Comparison of ENCODE assay signal across 36 cellular contexts in genomic region chr20:62878244-62879030, GRCh38. TPM values are rescaled to one million over a fixed set of nuclear protein-coding genes. Genes with fewer than 3 reads are reported as not detected.
DNase-seq lines count a peak whose midpoint lies in the region; ATAC-seq and TF ChIP-seq lines count a peak whose summit lies in the region.
"Had no signal": no experiment of that assay in that cellular context is flagged by ENCODE, and none has a peak within 500 bp of the region (broad histone marks: within the 10 kb centered on the region; RNA-seq: fewer than 3 reads in every experiment).

No MANE protein-coding gene starts in this region.

- H3K36me3 ChIP-seq in HUES64 (ENCODE audit: insufficient read depth, low read length) (peaks cover 5% of the 10 kb centered on the region; the same call in 1 of the 2 replicates), osteoblast (ENCODE audit: insufficient read depth, low read length) (peaks cover 15% of the 10 kb centered on the region), GM23248 (ENCODE audit: low read depth) (no peaks in the 10 kb centered on the region), Peyer's patch (peaks cover 0 to 35% (median 0%) of the 10 kb centered on the region in 3 donors)

- H3K9ac ChIP-seq in HUES64 (ENCODE audit: low read depth, low read length) (no peak overlapping the region), GM23248 (no peak overlapping the region)

- no peak overlapping the region for H3K4me3 Mint-ChIP-seq in CD4-positive, alpha-beta T cell
- H3K4me3 Mint-ChIP-seq in chondrocyte (ENCODE audit: unreplicated experiment) = no peak overlapping the region
- H3K4me3 Mint-ChIP-seq: activated CD4-positive, alpha-beta memory T cell treated with anti-CD3 and anti-CD28 coated beads for 36 hours; activated T-cell treated with anti-CD3 and anti-CD28 coated beads, Interleukin-2, amount 50 U/mL, for 72 hours had no signal

- in situ Hi-C loops in GM23248 (cut with MboI) = no loop called here

- no peak for TF ChIP-seq CTCF in CD4-positive, alpha-beta T cell (IDR thresholded peaks at IDR 0.05)
- no peak for TF ChIP-seq CTCF in chondrocyte (IDR thresholded peaks at IDR 0.05)
- TF ChIP-seq CTCF in osteoblast (IDR thresholded peaks at IDR 0.05; ENCODE audit: extremely low read depth, low read depth, low read length) = no peak
- no peak for TF ChIP-seq CTCF in Peyer's patch (IDR thresholded peaks at IDR 0.05)

- peaks cover 18% of the 10 kb centered on the region for H3K36me3 Mint-ChIP-seq in CD4-positive, alpha-beta T cell (ENCODE audit: low read depth)
- H3K36me3 Mint-ChIP-seq in chondrocyte (ENCODE audit: low read depth) = peaks cover 9% of the 10 kb centered on the region

- DNase-seq in CD4-positive, alpha-beta T cell = no peak
- DNase-seq in chondrocyte (ENCODE audit: low spot score) = peak; percentile 53
- peak; percentile 75 for DNase-seq in osteoblast (ENCODE audit: insufficient read length, low spot score, missing footprints)
- no peak for DNase-seq in GM23248
- DNase-seq in Peyer's patch = no peak
- DNase-seq in mesenteric fat pad (ENCODE audit: low spot score) = no peak
- no peak for DNase-seq in NAMALWA (ENCODE audit: low spot score)
- DNase-seq: activated CD4-positive, alpha-beta memory T cell treated with anti-CD3 and anti-CD28 coated beads for 36 hours; activated CD4-positive, alpha-beta T cell treated with anti-CD3 and anti-CD28 coated beads for 1 hour; activated naive CD4-positive, alpha-beta T cell; activated T-cell treated with anti-CD3 and anti-CD28 coated beads, Interleukin-2, amount 50 U/mL, for 72 hours; BE2C; body of pancreas; cerebellar nuclear complex; COR-L47; DMS79; hypothalamus; Kasumi-1; left ventricle myocardium inferior; midbrain; naive thymus-derived CD4-positive, alpha-beta T cell; NCI-H1436; NCI-H2081 treated with DMSO at 0.1 percent for 48 hours; NCI-H226; NCI-H526 treated with DMSO at 0.1 percent for 48 hours; SHP77; sigmoid colon; stimulated activated CD4-positive, alpha-beta T cell treated with anti-CD3 and anti-CD28 coated beads, Interleukin-12 subunit alpha, Interleukin-12 subunit beta, amount 100 ng/mL, for 4 hours; stimulated activated CD4-positive, alpha-beta T cell treated with anti-CD3 and anti-CD28 coated beads, Interleukin-2, amount 100 ng/mL, for 48 hours; stimulated activated naive CD8-positive, alpha-beta T cell treated with anti-CD3 and anti-CD28 coated beads, Interleukin-15, amount 100 ng/mL, for 72 hours; T-helper 2 cell; thyroid gland had no signal

- H3K9me3 Mint-ChIP-seq in CD4-positive, alpha-beta T cell = no peaks in the 10 kb centered on the region
- no peaks in the 10 kb centered on the region for H3K9me3 Mint-ChIP-seq in chondrocyte (ENCODE audit: low read depth)
- H3K9me3 Mint-ChIP-seq: activated CD4-positive, alpha-beta memory T cell treated with anti-CD3 and anti-CD28 coated beads for 36 hours; activated T-cell treated with anti-CD3 and anti-CD28 coated beads, Interleukin-2, amount 50 U/mL, for 72 hours; stimulated activated naive CD8-positive, alpha-beta T cell treated with anti-CD3 and anti-CD28 coated beads, Interleukin-15, amount 100 ng/mL, for 72 hours had no signal

- no peak overlapping the region for H3K4me2 ChIP-seq in osteoblast (ENCODE audit: insufficient read depth, low read length)
- no peak overlapping the region for H3K4me2 ChIP-seq in GM23248 (ENCODE audit: unreplicated experiment)

- H4K20me1 ChIP-seq in osteoblast (ENCODE audit: insufficient read depth, low read length) (no peaks in the 10 kb centered on the region), GM23248 (ENCODE audit: insufficient read depth) (no peaks in the 10 kb centered on the region)

- H2AFZ ChIP-seq in osteoblast (ENCODE audit: low read length) = no peak overlapping the region
- H2AFZ ChIP-seq in GM23248 = no peak overlapping the region

- H3K79me2 ChIP-seq in osteoblast (ENCODE audit: insufficient read depth, low read length) = no peaks in the 10 kb centered on the region
- H3K79me2 ChIP-seq in GM23248 (ENCODE audit: insufficient read depth) = no peaks in the 10 kb centered on the region

- H3K27me3 Mint-ChIP-seq in CD4-positive, alpha-beta T cell = no peaks in the 10 kb centered on the region
- no peaks in the 10 kb centered on the region for H3K27me3 Mint-ChIP-seq in chondrocyte (ENCODE audit: low read depth)
- H3K27me3 Mint-ChIP-seq: activated CD4-positive, alpha-beta memory T cell treated with anti-CD3 and anti-CD28 coated beads for 36 hours; stimulated activated naive CD8-positive, alpha-beta T cell treated with anti-CD3 and anti-CD28 coated beads, Interleukin-15, amount 100 ng/mL, for 72 hours had no signal

- no peak overlapping the region for H3K27ac ChIP-seq in CD4-positive, alpha-beta T cell (ENCODE audit: low read depth, low read length)
- no peak overlapping the region for H3K27ac ChIP-seq in HUES64 (ENCODE audit: low read depth, low read length)
- H3K27ac ChIP-seq in osteoblast (ENCODE audit: low read depth, low read length) = no peak overlapping the region
- H3K27ac ChIP-seq in GM23248 = no peak overlapping the region
- no peak overlapping the region for H3K27ac ChIP-seq in Peyer's patch
- H3K27ac ChIP-seq: body of pancreas, HL-60, left ventricle myocardium inferior, psoas muscle, sigmoid colon, thyroid gland, vagina had no signal

- H3K4me3 ChIP-seq in HUES64 (ENCODE audit: low read length) (peak overlapping the region; percentile 45; the same call in 1 of the 2 replicates), osteoblast (ENCODE audit: insufficient read depth, low read length) (no peak overlapping the region), GM23248 (no peak overlapping the region), Peyer's patch (no peak overlapping the region)
- H3K4me3 ChIP-seq: body of pancreas, psoas muscle, sigmoid colon, thyroid gland, vagina had no signal

- no peaks in the 10 kb centered on the region for H3K27me3 ChIP-seq in CD4-positive, alpha-beta T cell (ENCODE audit: control insufficient read depth, insufficient read depth, low read length)
- peaks cover 5% of the 10 kb centered on the region; the same call in 1 of the 2 replicates for H3K27me3 ChIP-seq in HUES64 (ENCODE audit: insufficient read depth, low read length)
- no peaks in the 10 kb centered on the region for H3K27me3 ChIP-seq in osteoblast (ENCODE audit: insufficient read depth, low read length)
- H3K27me3 ChIP-seq in GM23248 (replicated peaks; ENCODE audit: insufficient read depth) = no peaks in the 10 kb centered on the region
- no peaks in the 10 kb centered on the region for H3K27me3 ChIP-seq in Peyer's patch
- H3K27me3 ChIP-seq: BE2C, body of pancreas, sigmoid colon, thyroid gland, vagina had no signal

- peak overlapping the region; percentile 61 for H3K27ac Mint-ChIP-seq in CD4-positive, alpha-beta T cell
- H3K27ac Mint-ChIP-seq in chondrocyte (ENCODE audit: unreplicated experiment) = no peak overlapping the region
- H3K27ac Mint-ChIP-seq: activated CD4-positive, alpha-beta memory T cell treated with anti-CD3 and anti-CD28 coated beads for 36 hours; activated T-cell treated with anti-CD3 and anti-CD28 coated beads, Interleukin-2, amount 50 U/mL, for 72 hours had no signal

- peaks cover under 1% of the 10 kb centered on the region; the same call in 1 of the 2 replicates for H3F3A ChIP-seq in GM23248 (ENCODE audit: insufficient read depth)

- intact Hi-C loops in CD4-positive, alpha-beta T cell (cut with DNase I, micrococcal nuclease) = no loop called here

- H3K9me2 ChIP-seq in GM23248 (ENCODE audit: insufficient read depth) = no peaks in the 10 kb centered on the region

- WGBS in HUES64 = 77% methylated on average over 19 of the region's 20 CpGs
- 91 to 93% methylated on average over 20 of the region's 20 CpGs for WGBS in GM23248 (ENCODE audit: low coverage in 1 of 2, low lambda C conversion rate in 2 of 2, missing lambda C conversion rate in 2 of 2), 2 experiments

- H3K9me3 ChIP-seq in CD4-positive, alpha-beta T cell (ENCODE audit: control insufficient read depth, low read length) = no peaks in the 10 kb centered on the region
- H3K9me3 ChIP-seq in HUES64 (ENCODE audit: insufficient read depth, low read depth, low read length) (no peaks in the 10 kb centered on the region), osteoblast (ENCODE audit: low read depth, low read length) (no peaks in the 10 kb centered on the region), GM23248 (ENCODE audit: low read depth) (no peaks in the 10 kb centered on the region), Peyer's patch (no peaks in the 10 kb centered on the region)
- H3K9me3 ChIP-seq: BE2C, body of pancreas, left ventricle myocardium inferior, psoas muscle, sigmoid colon, thyroid gland, vagina had no signal

- H3K4me1 ChIP-seq in HUES64 (ENCODE audit: insufficient read depth, low read length) = peaks cover 15% of the 10 kb centered on the region
- H3K4me1 ChIP-seq in osteoblast (ENCODE audit: insufficient read depth, low read length) = no peaks in the 10 kb centered on the region
- no peaks in the 10 kb centered on the region for H3K4me1 ChIP-seq in GM23248 (ENCODE audit: insufficient read depth)
- H3K4me1 ChIP-seq in Peyer's patch = peaks cover 0 to 21% (median 0%) of the 10 kb centered on the region in 4 donors

- ATAC-seq in CD4-positive, alpha-beta T cell (ENCODE audit: poor library complexity) = no peak
- ATAC-seq: activated T-cell treated with anti-CD3 and anti-CD28 coated beads, Interleukin-2, amount 50 U/mL, for 72 hours; body of pancreas; naive thymus-derived CD4-positive, alpha-beta T cell; psoas muscle; stimulated activated naive CD8-positive, alpha-beta T cell treated with anti-CD3 and anti-CD28 coated beads, Interleukin-15, amount 100 ng/mL, for 72 hours had no signal

- CTCF ChIA-PET in CD4-positive, alpha-beta T cell (lab: Charles Lee) = no interaction called here

- POLR2A ChIA-PET in CD4-positive, alpha-beta T cell (lab: Charles Lee) = interaction anchor here (0.6 to 1.6 kb wide), 2 partner anchors 13 to 33 kb away, joined by 3 read pairs; no protein-coding TSS in a partner anchor

- peaks cover 25% of the 10 kb centered on the region for H3K4me1 Mint-ChIP-seq in CD4-positive, alpha-beta T cell (ENCODE audit: low read depth)
- peaks cover 26% of the 10 kb centered on the region for H3K4me1 Mint-ChIP-seq in chondrocyte (ENCODE audit: low read depth)

- no peak for TF ChIP-seq POLR2A in Peyer's patch (IDR thresholded peaks at IDR 0.05)

RNA-seq across cellular contexts. Expression of gene TCFL5, which starts 16.8 kb away (rescaled TPM):
- 1 to 10 TPM; 5.9 to 6.3 TPM for total RNA-seq in CD4-positive, alpha-beta T cell
- 10.8 TPM for polyA plus RNA-seq in HUES64 (2013, experiment 1 of 2)
- polyA plus RNA-seq in HUES64 (2013, experiment 2 of 2) = 16.0 TPM
- 12.7 to 20.0 TPM (median 13.0 TPM) in 3 replicates for total RNA-seq in chondrocyte
- total RNA-seq in osteoblast = 13.0 TPM in 2 replicates
- 17.5 and 18.5 TPM in 2 replicates for total RNA-seq in GM23248 (2014; rRNA removed; shearing (Covaris generic))
- 1.2 and 1.7 TPM in 2 replicates for polyA plus RNA-seq in GM23248 (2016; fragmentation: Nextera tagmentation; extraction: Ambion mirVana)
- total RNA-seq in Peyer's patch = 1 to 10 TPM; 2.6 to 6.6 (median 5.0) TPM
- total RNA-seq in mesenteric fat pad = 10.1 TPM

RNA-seq across cellular contexts. Expression of gene DIDO1, which starts 47.9 kb away (rescaled TPM):
- total RNA-seq in CD4-positive, alpha-beta T cell = 10 to 100 TPM; 51.9 to 54.3 TPM
- polyA plus RNA-seq in HUES64 (2013, experiment 1 of 2) = 42.2 TPM
- 44.1 TPM for polyA plus RNA-seq in HUES64 (2013, experiment 2 of 2)
- total RNA-seq in chondrocyte = 41.6 to 53.8 TPM (median 42.5 TPM) in 3 replicates
- total RNA-seq in osteoblast = 44.8 and 46.3 TPM in 2 replicates
- 28.6 and 37.1 TPM in 2 replicates for total RNA-seq in GM23248 (2014; rRNA removed; shearing (Covaris generic))
- polyA plus RNA-seq in GM23248 (2016; fragmentation: Nextera tagmentation; extraction: Ambion mirVana) = 15.5 and 16.2 TPM in 2 replicates
- 100 to 1,000 TPM in 2 of 4 donors, 10 to 100 TPM in 2; 72.5 to 143 (median 105) TPM for total RNA-seq in Peyer's patch
- total RNA-seq in mesenteric fat pad = 39.0 TPM

RNA-seq across cellular contexts. Expression of gene GID8, which starts 59.5 kb away (rescaled TPM):
- total RNA-seq in CD4-positive, alpha-beta T cell = 10 to 100 TPM; 39.6 to 46.1 TPM
- polyA plus RNA-seq in HUES64 (2013, experiment 1 of 2) = 43.9 TPM
- polyA plus RNA-seq in HUES64 (2013, experiment 2 of 2) = 45.3 TPM
- total RNA-seq in chondrocyte (26.3 to 30.7 TPM (median 29.7 TPM) in 3 replicates), osteoblast (34.4 and 37.1 TPM in 2 replicates), Peyer's patch (10 to 100 TPM; 22.3 to 26.5 (median 24.0) TPM), mesenteric fat pad (22.6 TPM)
- 29.1 and 31.0 TPM in 2 replicates for total RNA-seq in GM23248 (2014; rRNA removed; shearing (Covaris generic))
- polyA plus RNA-seq in GM23248 (2016; fragmentation: Nextera tagmentation; extraction: Ambion mirVana) = 17.5 and 17.6 TPM in 2 replicates

Comparison
In these comparisons a context has a peak if more than half of its experiments do, and no peak if none do; other contexts are left out.
1. DNase-seq: peak in chondrocyte (single experiment) and osteoblast (single experiment); none in CD4-positive, alpha-beta T cell (0 of 10), GM23248 (single experiment), Peyer's patch (0 of 3), mesenteric fat pad (single experiment) and NAMALWA (single experiment).